Comparison of ENCODE assay signal across 19 cellular contexts in genomic region chr1:67892451-67893125, GRCh38. TPM values are rescaled to one million over a fixed set of nuclear protein-coding genes. Genes with fewer than 3 reads are reported as not detected.
"Had no signal": no experiment of that assay in that cellular context is flagged by ENCODE, and none has a peak within 500 bp of the region (broad histone marks: within the 10 kb centered on the region; RNA-seq: fewer than 3 reads in every experiment).

No MANE protein-coding gene starts in this region.

- H3K4me2 ChIP-seq: hepatocyte had no signal

- H3K4me3 Mint-ChIP-seq: activated naive CD4-positive, alpha-beta T cell treated with anti-CD3 and anti-CD28 coated beads for 36 hours; activated T-helper 17 cell treated with anti-CD3 and anti-CD28 coated beads, Interleukin-2, amount 50 U/mL, for 72 hours; naive thymus-derived CD8-positive, alpha-beta T cell; stimulated activated naive B cell treated with anti-CD40 and anti-IgM and Interleukin-4, amounts not matched to agents 10 μg/mL and 1 μg/mL and 100 μg/mL, for 72 hours; T-helper 17 cell; type B pancreatic cell had no signal

- H3K27ac Mint-ChIP-seq: activated naive CD4-positive, alpha-beta T cell treated with anti-CD3 and anti-CD28 coated beads for 36 hours; activated T-helper 17 cell treated with anti-CD3 and anti-CD28 coated beads, Interleukin-2, amount 50 U/mL, for 72 hours; naive thymus-derived CD8-positive, alpha-beta T cell; stimulated activated naive B cell treated with anti-CD40 and anti-IgM and Interleukin-4, amounts not matched to agents 10 μg/mL and 1 μg/mL and 100 μg/mL, for 72 hours; T-helper 17 cell; type B pancreatic cell had no signal

- H3K4me1 ChIP-seq: colonic mucosa, prostate gland had no signal

- H3K27me3 Mint-ChIP-seq: type B pancreatic cell had no signal

- H3K36me3 Mint-ChIP-seq: naive thymus-derived CD8-positive, alpha-beta T cell; stimulated activated naive B cell treated with anti-CD40 and anti-IgM and Interleukin-4, amounts not matched to agents 10 μg/mL and 1 μg/mL and 100 μg/mL, for 72 hours; type B pancreatic cell had no signal

- H3K4me3 ChIP-seq: colonic mucosa, hepatocyte, mucosa of descending colon, prostate gland, spleen had no signal

- H3K27me3 ChIP-seq: colonic mucosa, hepatocyte had no signal

- H3K27ac ChIP-seq: colonic mucosa, hepatocyte, prostate gland, spleen had no signal

- H3K4me1 Mint-ChIP-seq: naive thymus-derived CD8-positive, alpha-beta T cell; T-helper 17 cell had no signal

- H3K9me3 ChIP-seq: colonic mucosa, mucosa of descending colon, prostate gland, spleen had no signal

- H3K79me2 ChIP-seq: hepatocyte had no signal

- DNase-seq: activated CD4-positive, alpha-beta T cell treated with anti-CD3 and anti-CD28 coated beads, Interleukin-2, amount 50 U/mL, for 1 hour; activated CD4-positive, CD25-positive, alpha-beta regulatory T cell; activated naive CD4-positive, alpha-beta T cell treated with anti-CD3 and anti-CD28 coated beads for 36 hours; activated T-cell treated with anti-CD3 and anti-CD28 coated beads for 4 hours; caudate nucleus; colonic mucosa; effector CD4-positive, alpha-beta T cell; mucosa of descending colon; naive thymus-derived CD8-positive, alpha-beta T cell; occipital lobe; spleen; stimulated activated CD4-positive, alpha-beta T cell treated with anti-CD3 and anti-CD28 coated beads, Interleukin-1b, Interleukin-23, amount 100 ng/mL, for 48 hours; stimulated activated naive B cell treated with anti-CD40 and anti-IgM and Interleukin-4, amounts not matched to agents 10 μg/mL and 1 μg/mL and 100 μg/mL, for 72 hours; substantia nigra; T-helper 17 cell had no signal

- H3K9me3 Mint-ChIP-seq: activated naive CD4-positive, alpha-beta T cell treated with anti-CD3 and anti-CD28 coated beads for 36 hours; stimulated activated naive B cell treated with anti-CD40 and anti-IgM and Interleukin-4, amounts not matched to agents 10 μg/mL and 1 μg/mL and 100 μg/mL, for 72 hours; type B pancreatic cell had no signal

- H2AFZ ChIP-seq: hepatocyte had no signal

- H3K36me3 ChIP-seq: colonic mucosa, prostate gland, spleen had no signal

RNA-seq across cellular contexts. Expression of gene GNG12, which starts 59.3 kb away (rescaled TPM):
- total RNA-seq: naive thymus-derived CD8-positive, alpha-beta T cell; T-helper 17 cell had no signal
- polyA plus RNA-seq: naive thymus-derived CD8-positive, alpha-beta T cell had no signal
